20 cellular contexts compared by ENCODE assay signal in genomic region chr22:44570476-44571445, GRCh38.
"Had no signal": no experiment of that assay in that cellular context is flagged by ENCODE, and none has a peak within 500 bp of the region (broad histone marks: within the 10 kb centered on the region; RNA-seq: fewer than 3 reads in every experiment).

No MANE protein-coding gene starts in this region.

- H3K36me3 Mint-ChIP-seq: activated CD4-positive, alpha-beta memory T cell treated with anti-CD3 and anti-CD28 coated beads for 36 hours had no signal

- DNase-seq: activated CD4-positive, alpha-beta memory T cell treated with anti-CD3 and anti-CD28 coated beads for 36 hours; activated CD4-positive, alpha-beta T cell treated with anti-CD3 and anti-CD28 coated beads for 36 hours; activated naive CD4-positive, alpha-beta T cell; aorta; brain microvascular endothelial cell; cerebellar nuclear complex; effector CD8-positive, alpha-beta T cell; esophagus squamous epithelium; midbrain; nephron progenitor cell; SK-N-SH; stimulated activated CD4-positive, alpha-beta T cell treated with anti-CD3 and anti-CD28 coated beads, Interleukin-4, amount 100 ng/mL, for 1 hour; stimulated activated naive CD8-positive, alpha-beta T cell treated with anti-CD3 and anti-CD28 coated beads, Interleukin-15, amount 100 ng/mL, for 72 hours; trophoblast cell had no signal

- H3K4me2 ChIP-seq: SK-N-SH, smooth muscle cell had no signal

- H3K9ac ChIP-seq: SK-N-SH had no signal

- H3K4me1 Mint-ChIP-seq: activated CD4-positive, alpha-beta T cell treated with anti-CD3 and anti-CD28 coated beads for 36 hours; WTC11 had no signal

- H3K9me3 ChIP-seq: esophagus squamous epithelium, prostate gland, SK-N-SH had no signal

- H3K9me3 Mint-ChIP-seq: activated CD4-positive, alpha-beta memory T cell treated with anti-CD3 and anti-CD28 coated beads for 36 hours; activated T-helper 1 cell treated with anti-CD3 and anti-CD28 coated beads, Interleukin-12 subunit alpha, Interleukin-12 subunit beta, Interleukin-2, Interleukin-4 antibody, amounts not matched to agents 30 ng/mL and 10 ng/mL and 1 ng/mL, durations not matched to agents 14 hours and 24 hours and 36 hours; stimulated activated naive CD8-positive, alpha-beta T cell treated with anti-CD3 and anti-CD28 coated beads, Interleukin-15, amount 100 ng/mL, for 72 hours; T-helper 2 cell treated with Interferon-gamma antibody and Interleukin-4, amounts not matched to agents 5 μg/mL and 100 μg/mL, for 36 hours had no signal

- H3K27ac Mint-ChIP-seq: activated CD4-positive, alpha-beta memory T cell treated with anti-CD3 and anti-CD28 coated beads for 36 hours; activated CD4-positive, alpha-beta T cell treated with anti-CD3 and anti-CD28 coated beads for 36 hours; activated T-helper 1 cell treated with anti-CD3 and anti-CD28 coated beads, Interleukin-12 subunit alpha, Interleukin-12 subunit beta, Interleukin-2, Interleukin-4 antibody, amounts not matched to agents 30 ng/mL and 10 ng/mL and 1 ng/mL, durations not matched to agents 14 hours and 24 hours and 36 hours; nephron progenitor cell; T-helper 2 cell treated with Interferon-gamma antibody and Interleukin-4, amounts not matched to agents 5 μg/mL and 100 μg/mL, for 36 hours; WTC11 had no signal

- ATAC-seq: activated CD4-positive, alpha-beta T cell treated with anti-CD3 and anti-CD28 coated beads for 36 hours; stimulated activated naive CD8-positive, alpha-beta T cell treated with anti-CD3 and anti-CD28 coated beads, Interleukin-15, amount 100 ng/mL, for 72 hours; WTC11 had no signal

- H3K4me3 Mint-ChIP-seq: activated CD4-positive, alpha-beta memory T cell treated with anti-CD3 and anti-CD28 coated beads for 36 hours; activated CD4-positive, alpha-beta T cell treated with anti-CD3 and anti-CD28 coated beads for 36 hours; activated T-helper 1 cell treated with anti-CD3 and anti-CD28 coated beads, Interleukin-12 subunit alpha, Interleukin-12 subunit beta, Interleukin-2, Interleukin-4 antibody, amounts not matched to agents 30 ng/mL and 10 ng/mL and 1 ng/mL, durations not matched to agents 14 hours and 24 hours and 36 hours; nephron progenitor cell; stimulated activated naive CD8-positive, alpha-beta T cell treated with anti-CD3 and anti-CD28 coated beads, Interleukin-15, amount 100 ng/mL, for 72 hours; T-helper 2 cell treated with Interferon-gamma antibody and Interleukin-4, amounts not matched to agents 5 μg/mL and 100 μg/mL, for 36 hours; WTC11 had no signal

- H3K4me3 ChIP-seq: esophagus squamous epithelium, prostate gland, right atrium auricular region, smooth muscle cell had no signal

- H3K36me3 ChIP-seq: brain microvascular endothelial cell, esophagus squamous epithelium, prostate gland, right atrium auricular region had no signal

- H3K27ac ChIP-seq: brain microvascular endothelial cell, esophagus squamous epithelium, prostate gland, right atrium auricular region had no signal

- H3K27me3 ChIP-seq: right atrium auricular region had no signal

- H3K4me1 ChIP-seq: prostate gland had no signal
